In the genomic region with DNA sequence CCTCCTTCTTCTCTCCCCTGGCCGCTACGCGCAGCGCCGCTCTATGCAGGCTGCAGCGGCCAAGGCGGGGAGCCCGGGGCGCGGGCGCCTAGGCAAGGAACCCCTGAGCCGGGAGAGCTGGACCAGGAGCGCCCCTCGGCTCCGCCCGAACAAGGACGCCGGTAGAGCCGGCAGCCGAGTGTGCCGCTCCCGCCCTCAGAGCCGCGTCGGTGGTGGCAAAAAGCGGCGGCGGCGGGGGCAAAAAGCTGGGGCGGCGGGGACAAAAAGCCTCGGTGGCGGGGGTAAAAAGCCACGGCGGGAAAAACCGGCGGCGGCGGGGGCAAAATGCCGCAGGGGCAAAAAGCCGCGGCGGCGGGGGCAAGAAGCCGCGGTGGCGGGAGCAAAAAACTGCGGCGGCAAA, we compare ENCODE assay signal across 7 cellular contexts. TPM values are rescaled to one million over a fixed set of nuclear protein-coding genes. Genes with fewer than 3 reads are reported as not detected.
"Had no signal": no experiment of that assay in that cellular context is flagged by ENCODE, and none has a peak within 500 bp of the region (broad histone marks: within the 10 kb centered on the region; RNA-seq: fewer than 3 reads in every experiment).

No MANE protein-coding gene starts in this region.

RNA-seq across cellular contexts. Expression of a gene that starts 25.1 kb away (rescaled TPM):
- total RNA-seq: OCI-LY7, PC-3, PC-9, Peyer's patch, SJCRH30, SJSA1, SK-MEL-5 had no signal
